Comparison of ENCODE assay signal across 8 cellular contexts in the genomic region with DNA sequence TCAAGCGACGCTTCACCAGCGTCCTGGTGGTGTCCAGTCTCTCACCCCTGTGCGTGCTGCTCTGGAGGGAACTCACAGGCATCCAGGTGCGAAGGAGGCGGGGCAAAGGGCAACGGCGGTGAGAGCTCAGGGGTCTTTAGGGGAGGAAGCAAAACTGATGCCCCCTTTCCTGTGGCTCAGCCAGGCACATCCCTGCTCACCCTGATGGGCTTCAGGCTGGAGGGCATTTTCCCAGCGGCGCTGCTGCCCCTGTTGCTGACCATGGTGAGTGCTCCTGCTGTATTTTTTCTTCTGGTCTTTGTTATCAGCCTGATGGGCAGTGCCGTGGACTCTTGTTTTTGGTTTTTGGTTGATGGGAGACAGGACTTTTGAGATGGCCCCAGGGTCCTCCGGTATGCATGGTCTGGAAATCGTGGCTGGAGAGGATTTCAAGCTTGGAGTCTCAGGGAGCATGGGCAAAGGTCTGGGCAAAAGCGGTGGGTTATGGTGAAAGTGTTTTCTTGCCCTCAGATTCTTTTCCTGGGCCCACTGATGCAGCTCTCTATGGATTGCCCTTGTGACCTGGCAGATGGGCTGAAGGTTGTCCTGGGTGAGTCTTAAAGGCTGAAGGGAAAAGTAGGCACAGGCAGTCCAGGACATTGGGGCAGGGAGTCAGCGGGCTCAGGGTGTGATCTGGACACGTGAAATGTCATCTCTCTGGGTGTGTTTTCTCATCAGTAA. TPM values are rescaled to one million over a fixed set of nuclear protein-coding genes. Genes with fewer than 3 reads are reported as not detected.
DNase-seq lines count a peak whose midpoint lies in the region; ATAC-seq and TF ChIP-seq lines count a peak whose summit lies in the region.

No MANE protein-coding gene starts in this region.

- H3K79me2 ChIP-seq in MM.1S (ENCODE audit: low read length) (peaks cover 55% of the 10 kb centered on the region), neural progenitor cell (ENCODE audit: low read depth) (peaks cover 36% of the 10 kb centered on the region)

- 22 to 24% methylated on average over 16 of the region's 16 CpGs for WGBS in ectodermal cell, 2 experiments

- H3K4me2 ChIP-seq in MM.1S (ENCODE audit: low read depth, low read length) (peak overlapping the region; percentile 99), neural progenitor cell (peak overlapping the region; percentile 99)

- peak overlapping the region; percentile 88 to 96 for H3K4me3 ChIP-seq in CD4-positive, alpha-beta memory T cell (ENCODE audit: low read length in 2 of 2)
- H3K4me3 ChIP-seq in MM.1S (ENCODE audit: low read length) = peak overlapping the region; percentile 100
- H3K4me3 ChIP-seq in ectodermal cell (ENCODE audit: insufficient read depth, low read depth, low read length) = peak overlapping the region; percentile 85
- peak overlapping the region; percentile 96 for H3K4me3 ChIP-seq in neural progenitor cell

- H3K4me3 Mint-ChIP-seq in CD4-positive, alpha-beta memory T cell = peak overlapping the region; percentile 84 to 93 (median 92)
- peak overlapping the region; percentile 91 for H3K4me3 Mint-ChIP-seq in neural progenitor cell

- H3K27ac Mint-ChIP-seq in CD4-positive, alpha-beta memory T cell = peak overlapping the region; percentile 89 to 97 (median 94)
- H3K27ac Mint-ChIP-seq in neural progenitor cell = peak overlapping the region; percentile 67

- no peak for ATAC-seq in HG03175 (IDR thresholded peaks at IDR 0.05; ENCODE audit: unreplicated experiment)
- ATAC-seq in GM18870 (IDR thresholded peaks at IDR 0.05; ENCODE audit: unreplicated experiment) = no peak
- ATAC-seq in HG03196 (IDR thresholded peaks at IDR 0.05; ENCODE audit: unreplicated experiment) = no peak

- peaks cover 0 to 5% (median 0%) of the 10 kb centered on the region in 8 donors for H3K9me3 Mint-ChIP-seq in CD4-positive, alpha-beta memory T cell
- no peaks in the 10 kb centered on the region for H3K9me3 Mint-ChIP-seq in neural progenitor cell

- H2AFZ ChIP-seq in MM.1S (ENCODE audit: low read length) (peak overlapping the region; percentile 95), neural progenitor cell (replicated peaks) (peak overlapping the region; percentile 95)

- peak overlapping the region; percentile 99 for H3K9ac ChIP-seq in MM.1S (ENCODE audit: low read length)
- peak overlapping the region; percentile 93 for H3K9ac ChIP-seq in neural progenitor cell

- H3K27ac ChIP-seq in CD4-positive, alpha-beta memory T cell (ENCODE audit: low read depth, low read length) = peak overlapping the region; percentile 97
- H3K27ac ChIP-seq in MM.1S (ENCODE audit: low read length) (peak overlapping the region; percentile 85), ectodermal cell (ENCODE audit: insufficient read depth, low read depth, low read length, poor library complexity, severe bottlenecking) (no peak overlapping the region), neural progenitor cell (peak overlapping the region; percentile 70)

- H3K9me3 ChIP-seq in CD4-positive, alpha-beta memory T cell (ENCODE audit: control insufficient read depth in 1 of 2, low read length in 2 of 2) = no peaks in the 10 kb centered on the region
- no peaks in the 10 kb centered on the region for H3K9me3 ChIP-seq in MM.1S (replicated peaks; ENCODE audit: insufficient read depth, low read length)
- H3K9me3 ChIP-seq in ectodermal cell (ENCODE audit: control insufficient read depth, low read length) = no peaks in the 10 kb centered on the region
- no peaks in the 10 kb centered on the region for H3K9me3 ChIP-seq in neural progenitor cell (ENCODE audit: low read depth)

- peaks cover 33 to 53% (median 43%) of the 10 kb centered on the region in 4 donors for H3K4me1 Mint-ChIP-seq in CD4-positive, alpha-beta memory T cell
- peaks cover 22% of the 10 kb centered on the region for H3K4me1 Mint-ChIP-seq in neural progenitor cell

- no peaks in the 10 kb centered on the region for H3K27me3 Mint-ChIP-seq in CD4-positive, alpha-beta memory T cell
- H3K27me3 Mint-ChIP-seq in neural progenitor cell (ENCODE audit: insufficient read depth, low read depth) = peaks cover 5% of the 10 kb centered on the region

- H3K36me3 ChIP-seq in CD4-positive, alpha-beta memory T cell (ENCODE audit: insufficient read depth, low read length) = peaks cover 7% of the 10 kb centered on the region
- H3K36me3 ChIP-seq in MM.1S (replicated peaks; ENCODE audit: insufficient read depth, low read length) (no peaks in the 10 kb centered on the region), ectodermal cell (ENCODE audit: control insufficient read depth, insufficient read depth, low read length) (peaks cover 20% of the 10 kb centered on the region), neural progenitor cell (no peaks in the 10 kb centered on the region)

- H3F3A ChIP-seq in MM.1S (ENCODE audit: insufficient read depth, low read length) (peaks cover 6% of the 10 kb centered on the region; the same call in 1 of the 2 replicates), neural progenitor cell (ENCODE audit: low read depth) (peaks cover 10% of the 10 kb centered on the region)

- no peaks in the 10 kb centered on the region for H3K9me2 ChIP-seq in MM.1S (replicated peaks; ENCODE audit: insufficient read depth, low read length)

- TF ChIP-seq CTCF in MM.1S (IDR thresholded peaks at IDR 0.05; ENCODE audit: low read length) = no peak
- TF ChIP-seq CTCF in neural progenitor cell (IDR thresholded peaks at IDR 0.05) = no peak

- H3K4me1 ChIP-seq in CD4-positive, alpha-beta memory T cell (ENCODE audit: insufficient read depth, low read length) = peaks cover 49% of the 10 kb centered on the region
- H3K4me1 ChIP-seq in MM.1S (ENCODE audit: low read length) (peaks cover 13% of the 10 kb centered on the region), ectodermal cell (ENCODE audit: control insufficient read depth, insufficient read depth, low read length) (peaks cover 11% of the 10 kb centered on the region), neural progenitor cell (peaks cover 6% of the 10 kb centered on the region)

- intact Hi-C loops in CD4-positive, alpha-beta memory T cell (cut with micrococcal nuclease) = loop anchor here (1.0 to 2.0 kb wide), 6 partner anchors 12 to 499 kb away; partner anchors contain the start of genes BRMS1, CCDC87, CCS and MRPL11

- CTCF ChIA-PET in CD4-positive, alpha-beta memory T cell (lab: Charles Lee; ENCODE audit: partially characterized antibody) = interaction anchor here (1.1 to 1.6 kb wide), 3 partner anchors 8 to 150 kb away, joined by 3 to 4 read pairs (median 3); no protein-coding TSS in a partner anchor

- no peaks in the 10 kb centered on the region for H3K27me3 ChIP-seq in CD4-positive, alpha-beta memory T cell (ENCODE audit: insufficient read depth, low read length)
- H3K27me3 ChIP-seq in MM.1S (replicated peaks; ENCODE audit: insufficient read depth, low read length) = no peaks in the 10 kb centered on the region
- H3K27me3 ChIP-seq in ectodermal cell (ENCODE audit: control insufficient read depth, insufficient read depth, low read length, poor library complexity, severe bottlenecking) = no peaks in the 10 kb centered on the region
- H3K27me3 ChIP-seq in neural progenitor cell = no peaks in the 10 kb centered on the region

- POLR2A ChIA-PET in CD4-positive, alpha-beta memory T cell (lab: Charles Lee; ENCODE audit: partially characterized antibody) = interaction anchor here (0.6 to 6.0 kb wide), 31 partner anchors 10 to 553 kb away, joined by 3 to 122 read pairs (median 4); partner anchors contain the start of genes ACTN3, BBS1, BRMS1 and DPP3

- H4K20me1 ChIP-seq in MM.1S (ENCODE audit: insufficient read depth, low read length) (no peaks in the 10 kb centered on the region), neural progenitor cell (ENCODE audit: low read depth) (peaks cover 39% of the 10 kb centered on the region)

- peak in 1 of 5 donors; percentile 47 for DNase-seq in CD4-positive, alpha-beta memory T cell
- DNase-seq in MM.1S (no peak), neural progenitor cell (ENCODE audit: low spot score) (no peak), iPS-NIHi7 (ENCODE audit: extremely low spot score) (no peak)

- peaks cover 8 to 46% of the 10 kb centered on the region in 2 donors for H3K36me3 Mint-ChIP-seq in CD4-positive, alpha-beta memory T cell
- H3K36me3 Mint-ChIP-seq in neural progenitor cell = peaks cover 15% of the 10 kb centered on the region

RNA-seq across cellular contexts. Expression of gene RCE1, which starts 0.7 kb away (rescaled TPM):
- 10 to 100 TPM; 30.0 to 34.5 TPM for total RNA-seq in CD4-positive, alpha-beta memory T cell
- polyA plus RNA-seq in CD4-positive, alpha-beta memory T cell = 10 to 100 TPM; 23.3 to 31.3 TPM
- polyA plus RNA-seq in ectodermal cell (2013, experiment 1 of 4) = 29.3 TPM
- polyA plus RNA-seq in ectodermal cell (2013, experiment 2 of 4) = 30.3 TPM
- 27.2 TPM for polyA plus RNA-seq in ectodermal cell (2013, experiment 3 of 4)
- polyA plus RNA-seq in ectodermal cell (2013, experiment 4 of 4) = 27.2 TPM
- 13.7 and 35.0 TPM in 2 replicates for total RNA-seq in neural progenitor cell (ENCODE audit: low replicate concordance)

RNA-seq across cellular contexts. Expression of gene LRFN4, which starts 12.9 kb away (rescaled TPM):
- 1 to 10 TPM; 5.1 to 5.3 TPM for total RNA-seq in CD4-positive, alpha-beta memory T cell
- 1 to 10 TPM in 1 of 2 donors, under 1 TPM in 1; 0.42 to 2.9 TPM for polyA plus RNA-seq in CD4-positive, alpha-beta memory T cell
- polyA plus RNA-seq in ectodermal cell (2013, experiment 1 of 4) = 26.7 TPM
- polyA plus RNA-seq in ectodermal cell (2013, experiment 2 of 4) = 23.9 TPM
- polyA plus RNA-seq in ectodermal cell (2013, experiment 3 of 4) = 24.1 TPM
- 25.4 TPM for polyA plus RNA-seq in ectodermal cell (2013, experiment 4 of 4)
- 6.7 and 27.9 TPM in 2 replicates for total RNA-seq in neural progenitor cell (ENCODE audit: low replicate concordance)
